Comparison of ENCODE assay signal across 17 cellular contexts in the genomic region with DNA sequence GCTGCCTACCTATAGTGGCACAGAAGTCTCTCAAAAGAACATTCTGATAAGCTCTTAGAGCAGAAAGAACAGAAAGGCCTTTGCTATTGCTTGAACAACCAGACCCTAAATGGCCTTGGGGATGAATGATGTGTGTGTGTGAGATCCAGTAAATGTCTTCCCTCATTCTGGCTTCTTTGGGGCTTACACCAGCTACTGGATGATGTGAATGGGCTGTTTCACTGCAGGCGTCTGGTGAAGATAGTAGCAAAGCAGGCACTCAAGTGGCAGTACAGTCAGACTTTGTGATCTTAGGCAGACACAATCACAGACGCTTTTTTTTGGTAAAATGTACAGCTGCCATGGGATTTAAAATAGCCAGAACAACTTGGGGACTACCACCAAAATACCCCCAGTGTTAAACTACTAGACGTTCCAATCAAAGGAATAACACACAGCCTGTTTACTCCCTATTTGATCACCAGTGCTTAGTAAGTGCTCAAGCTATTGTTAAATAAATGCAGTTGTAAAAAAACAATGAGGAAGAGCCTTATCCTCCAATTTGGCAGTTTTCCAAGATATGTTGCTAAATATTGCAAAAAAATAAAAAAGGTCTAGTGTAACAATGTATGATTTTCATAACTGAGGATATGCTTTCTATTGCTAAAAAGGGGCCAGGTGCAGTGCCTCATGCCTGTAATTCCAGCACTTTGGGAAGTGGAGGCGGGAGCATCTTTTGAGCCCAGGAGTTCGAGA. TPM values are rescaled to one million over a fixed set of nuclear protein-coding genes. Genes with fewer than 3 reads are reported as not detected.
DNase-seq lines count a peak whose midpoint lies in the region; ATAC-seq, FAIRE-seq and TF ChIP-seq lines count a peak whose summit lies in the region.
"Had no signal": no experiment of that assay in that cellular context is flagged by ENCODE, and none has a peak within 500 bp of the region (broad histone marks: within the 10 kb centered on the region; RNA-seq: fewer than 3 reads in every experiment).

No MANE protein-coding gene starts in this region.

- H3K36me3 ChIP-seq in astrocyte (ENCODE audit: insufficient read depth, low read length) (peaks cover 31% of the 10 kb centered on the region), HepG2 (replicated peaks in 1 of 2; ENCODE audit: control insufficient read depth in 1 of 2, insufficient read depth in 2 of 2, low read length in 2 of 2) (peaks cover 36 to 67% of the 10 kb centered on the region in 2 experiments)

- H3K27me3 ChIP-seq in astrocyte (ENCODE audit: insufficient read depth, low read length) (no peaks in the 10 kb centered on the region), HepG2 (ENCODE audit: control insufficient read depth in 1 of 2, insufficient read depth in 2 of 2, low read length in 2 of 2) (no peaks in the 10 kb centered on the region)
- H3K27me3 ChIP-seq: BLaER1 had no signal

- no peaks in the 10 kb centered on the region for H3K27me3 Mint-ChIP-seq in astrocyte (ENCODE audit: low read depth, unreplicated experiment)
- H3K27me3 Mint-ChIP-seq: activated CD8-positive, alpha-beta memory T cell treated with anti-CD3 and anti-CD28 coated beads, Interleukin-2, amount 10 ng/mL, durations not matched to agents 7 days and 5 days had no signal

- POLR2A ChIA-PET in HepG2 (lab: Yijun Ruan, JAX): interaction anchor here (0.6 to 0.8 kb wide), 2 partner anchors 11 to 39 kb away, joined by 3 to 4 read pairs; no protein-coding TSS in a partner anchor

- FAIRE-seq in astrocyte (lab: Jason Lieb, UNC): no peak
- no peak for FAIRE-seq in HepG2 (lab: Jason Lieb, UNC)
- FAIRE-seq: frontal cortex, H1 had no signal

- H2AFZ ChIP-seq in astrocyte (ENCODE audit: low read depth, low read length) (no peak overlapping the region), HepG2 (ENCODE audit: low read length) (no peak overlapping the region)

- no peak for ATAC-seq in HepG2
- no peak for ATAC-seq in GM18873 (IDR thresholded peaks at IDR 0.05; ENCODE audit: low FRiP score, unreplicated experiment)
- ATAC-seq: activated CD8-positive, alpha-beta memory T cell treated with anti-CD3 and anti-CD28 coated beads, Interleukin-2, amount 10 ng/mL, durations not matched to agents 7 days and 5 days had no signal

- H3K27ac ChIP-seq in astrocyte (ENCODE audit: low read depth, low read length) (no peak overlapping the region), HepG2 (ENCODE audit: extremely low read length, insufficient read depth, low read length) (no peak overlapping the region)
- H3K27ac ChIP-seq: BLaER1, WERI-Rb-1 had no signal

- H3K36me3 Mint-ChIP-seq in astrocyte (ENCODE audit: low read depth, unreplicated experiment): peaks cover 11% of the 10 kb centered on the region

- H3K9ac ChIP-seq in astrocyte (ENCODE audit: low read length): no peak overlapping the region
- no peak overlapping the region for H3K9ac ChIP-seq in HepG2 (ENCODE audit: insufficient read depth, low read depth, low read length)
- H3K9ac ChIP-seq: BLaER1 had no signal

- H3K27ac Mint-ChIP-seq in astrocyte (ENCODE audit: unreplicated experiment): peak overlapping the region; percentile 44
- H3K27ac Mint-ChIP-seq: activated CD8-positive, alpha-beta memory T cell treated with anti-CD3 and anti-CD28 coated beads, Interleukin-2, amount 10 ng/mL, durations not matched to agents 7 days and 5 days; mesothelial cell of epicardium had no signal

- no peaks in the 10 kb centered on the region for H3K9me3 ChIP-seq in astrocyte (ENCODE audit: insufficient read depth, low read depth, low read length)
- H3K9me3 ChIP-seq in HepG2 (ENCODE audit: low read length): no peaks in the 10 kb centered on the region
- H3K9me3 ChIP-seq: BLaER1 had no signal

- no peak overlapping the region for H3K4me3 Mint-ChIP-seq in astrocyte (ENCODE audit: unreplicated experiment)
- H3K4me3 Mint-ChIP-seq: activated CD8-positive, alpha-beta memory T cell treated with anti-CD3 and anti-CD28 coated beads, Interleukin-2, amount 10 ng/mL, durations not matched to agents 7 days and 5 days; mesothelial cell of epicardium had no signal

- H4K20me1 ChIP-seq in astrocyte (ENCODE audit: insufficient read depth, low read length): peaks cover 17% of the 10 kb centered on the region
- 0 out of 2 replicates have a peak, but pooled peaks cover 5% of the 10 kb centered on the region for H4K20me1 ChIP-seq in HepG2 (ENCODE audit: insufficient read depth, low read length)

- H3K4me1 Mint-ChIP-seq in astrocyte (ENCODE audit: low read depth, unreplicated experiment): no peaks in the 10 kb centered on the region
- H3K4me1 Mint-ChIP-seq: mesothelial cell of epicardium had no signal

- TF ChIP-seq EP300 in HepG2 (IDR thresholded peaks at IDR 0.05; ENCODE audit: low read depth in 2 of 2, low read length in 2 of 2) (no peak), HepG2 (CRISPR knock-in tag; IDR thresholded peaks at IDR 0.05; ENCODE audit: borderline replicate concordance) (no peak)

- H3K4me3 ChIP-seq in astrocyte (ENCODE audit: insufficient read depth, low read depth, low read length): no peak overlapping the region
- no peak overlapping the region for H3K4me3 ChIP-seq in HepG2 (replicated peaks in 1 of 3; ENCODE audit: insufficient read depth in 1 of 3, low read depth in 2 of 3, low read length in 3 of 3)
- H3K4me3 ChIP-seq: BLaER1 had no signal

- TF ChIP-seq RAD21 in HepG2 (CRISPR knock-in tag; IDR thresholded peaks at IDR 0.05): no peak

- intact Hi-C loops in HepG2 (cut with micrococcal nuclease; ENCODE audit: unreplicated experiment): no loop called here

- H3K79me2 ChIP-seq in astrocyte (ENCODE audit: insufficient read depth, low read length) (no peaks in the 10 kb centered on the region), HepG2 (ENCODE audit: insufficient read depth, low read length) (no peaks in the 10 kb centered on the region)

- BruUV-seq in HepG2 (replicated peaks; lab: Mats Ljungman, UMichigan): no TSS peak

- in situ Hi-C loops in HepG2 (cut with HindIII; ENCODE audit: extremely low pct_ligation_motif_present, low pct_unique_long_range_greater_than_20kb): no loop called here

- DNase-seq in AML-193 (lab: John Stamatoyannopoulos, UW): peak; percentile 39 to 47
- peak; percentile 20 for DNase-seq in HCEC 1CT
- no peak for DNase-seq in astrocyte (ENCODE audit: low read depth)
- DNase-seq in HepG2 (ENCODE audit: low spot score): no peak
- no peak for DNase-seq in NCI-H524 (lab: John Stamatoyannopoulos, UW)
- DNase-seq in NCI-H1092 treated with DMSO at 0.1 percent for 48 hours (lab: John Stamatoyannopoulos, UW): no peak
- DNase-seq: activated CD8-positive, alpha-beta memory T cell treated with anti-CD3 and anti-CD28 coated beads, Interleukin-2, amount 10 ng/mL, durations not matched to agents 7 days and 5 days; DMS79; NCI-H1105; occipital lobe; stimulated activated naive CD4-positive, alpha-beta T cell; WERI-Rb-1 had no signal

- TF ChIP-seq CTCF in astrocyte (IDR thresholded peaks at IDR 0.05; ENCODE audit: insufficient read depth, low read depth, low read length): no peak
- TF ChIP-seq CTCF in HepG2 (CRISPR knock-in tag; IDR thresholded peaks at IDR 0.05): no peak

- CTCF ChIA-PET in HepG2 (lab: Yijun Ruan, JAX; ENCODE audit: low intra/inter-chr PET ratio, low total read pairs): no interaction called here

- no peak; a peak in 1 of 4 replicates for TF ChIP-seq POLR2A in HepG2 (IDR thresholded peaks at IDR 0.05; ENCODE audit: insufficient read depth in 1 of 2, low read depth in 2 of 2, low read length in 2 of 2)

- 93% methylated on average over 5 of the region's 5 CpGs for WGBS in HepG2 (ENCODE audit: low lambda C conversion rate)

- H3K4me1 ChIP-seq in astrocyte (ENCODE audit: insufficient read depth, low read length) (no peaks in the 10 kb centered on the region), HepG2 (ENCODE audit: insufficient read depth, low read length) (no peaks in the 10 kb centered on the region)
- H3K4me1 ChIP-seq: BLaER1 had no signal

- H3K9me3 Mint-ChIP-seq in astrocyte (ENCODE audit: unreplicated experiment): no peaks in the 10 kb centered on the region
- H3K9me3 Mint-ChIP-seq: mesothelial cell of epicardium had no signal

- no peak overlapping the region for H3K4me2 ChIP-seq in astrocyte (ENCODE audit: low read length)
- no peak overlapping the region for H3K4me2 ChIP-seq in HepG2 (ENCODE audit: low read depth, low read length)
- H3K4me2 ChIP-seq: BLaER1 had no signal

RNA-seq across cellular contexts. Expression of gene NDUFAB1, which starts 17.9 kb away (rescaled TPM):
- total RNA-seq in astrocyte (92.5 and 93.1 TPM in 2 replicates), HepG2 (2016; rRNA removed; fragmentation: Illumina TruSeq; extraction: Trizol) (601 and 760 TPM in 2 replicates)
- total RNA-seq in HepG2 (2016; cell fraction: cytosol; rRNA removed; fragmentation: Illumina TruSeq; extraction: Trizol; ENCODE audit: low read depth): 295 and 299 TPM in 2 replicates
- 602 and 798 TPM in 2 replicates for total RNA-seq in HepG2 (2016; cell fraction: insoluble cytoplasmic fraction; rRNA removed; fragmentation: Illumina TruSeq; extraction: Trizol)
- 285 and 300 TPM in 2 replicates for total RNA-seq in HepG2 (2016; cell fraction: membrane; rRNA removed; fragmentation: Illumina TruSeq; extraction: Trizol)
- total RNA-seq in HepG2 (2016; cell fraction: nucleus; rRNA removed; fragmentation: Illumina TruSeq; extraction: Trizol): 185 and 192 TPM in 2 replicates
- 192 and 221 TPM in 2 replicates for polyA plus RNA-seq in HepG2 (2011; rRNA removed)
- polyA plus RNA-seq in HepG2 (2011; cell fraction: cytosol; rRNA removed): 288 and 387 TPM in 2 replicates
- 84.1 and 87.7 TPM in 2 replicates for polyA plus RNA-seq in HepG2 (2011; cell fraction: nucleus; rRNA removed)
- 224 and 262 TPM in 2 replicates for polyA plus RNA-seq in HepG2 (2012)
- polyA plus RNA-seq in HepG2 (2016; cell fraction: cytosol; fragmentation: Illumina TruSeq; extraction: Trizol; ENCODE audit: low read depth): 233 and 257 TPM in 2 replicates
- polyA plus RNA-seq in HepG2 (2016; cell fraction: insoluble cytoplasmic fraction; fragmentation: Illumina TruSeq; extraction: Trizol; ENCODE audit: low read depth): 608 and 670 TPM in 2 replicates
- 191 and 215 TPM in 2 replicates for polyA plus RNA-seq in HepG2 (2016; cell fraction: membrane; fragmentation: Illumina TruSeq; extraction: Trizol; ENCODE audit: low read depth)
- 276 and 279 TPM in 2 replicates for polyA plus RNA-seq in HepG2 (2016; cell fraction: nucleus; fragmentation: Illumina TruSeq; extraction: Trizol; ENCODE audit: insufficient read depth, low read depth)
- 41.0 and 74.5 TPM in 2 replicates for polyA minus RNA-seq in HepG2 (2011; rRNA and poly(A)+ RNA removed; ENCODE audit: low replicate concordance)
- 75.4 and 99.6 TPM in 2 replicates for polyA minus RNA-seq in HepG2 (2011; cell fraction: cytosol; rRNA and poly(A)+ RNA removed)
- 33.9 and 41.0 TPM in 2 replicates for polyA minus RNA-seq in HepG2 (2011; cell fraction: nucleus; rRNA and poly(A)+ RNA removed)

RNA-seq across cellular contexts. Expression of gene UBFD1, which starts 20.7 kb away (rescaled TPM):
- 144 and 146 TPM in 2 replicates for total RNA-seq in astrocyte
- 111 and 142 TPM in 2 replicates for total RNA-seq in HepG2 (2016; rRNA removed; fragmentation: Illumina TruSeq; extraction: Trizol)
- 27.2 and 33.8 TPM in 2 replicates for total RNA-seq in HepG2 (2016; cell fraction: cytosol; rRNA removed; fragmentation: Illumina TruSeq; extraction: Trizol; ENCODE audit: low read depth)
- 112 and 143 TPM in 2 replicates for total RNA-seq in HepG2 (2016; cell fraction: insoluble cytoplasmic fraction; rRNA removed; fragmentation: Illumina TruSeq; extraction: Trizol)
- 46.0 and 47.2 TPM in 2 replicates for total RNA-seq in HepG2 (2016; cell fraction: membrane; rRNA removed; fragmentation: Illumina TruSeq; extraction: Trizol)
- total RNA-seq in HepG2 (2016; cell fraction: nucleus; rRNA removed; fragmentation: Illumina TruSeq; extraction: Trizol): 80.6 and 99.3 TPM in 2 replicates
- polyA plus RNA-seq in HepG2 (2011; rRNA removed): 97.6 and 100 TPM in 2 replicates
- polyA plus RNA-seq in HepG2 (2011; cell fraction: cytosol; rRNA removed): 98.1 and 112 TPM in 2 replicates
- polyA plus RNA-seq in HepG2 (2011; cell fraction: nucleus; rRNA removed): 129 and 137 TPM in 2 replicates
- 83.8 and 88.4 TPM in 2 replicates for polyA plus RNA-seq in HepG2 (2012)
- polyA plus RNA-seq in HepG2 (2016; cell fraction: cytosol; fragmentation: Illumina TruSeq; extraction: Trizol; ENCODE audit: low read depth): 31.2 and 32.8 TPM in 2 replicates
- polyA plus RNA-seq in HepG2 (2016; cell fraction: insoluble cytoplasmic fraction; fragmentation: Illumina TruSeq; extraction: Trizol; ENCODE audit: low read depth): 119 and 123 TPM in 2 replicates
- 30.0 and 32.3 TPM in 2 replicates for polyA plus RNA-seq in HepG2 (2016; cell fraction: membrane; fragmentation: Illumina TruSeq; extraction: Trizol; ENCODE audit: low read depth)
- 89.9 and 95.2 TPM in 2 replicates for polyA plus RNA-seq in HepG2 (2016; cell fraction: nucleus; fragmentation: Illumina TruSeq; extraction: Trizol; ENCODE audit: insufficient read depth, low read depth)
- 49.6 and 117 TPM in 2 replicates for polyA minus RNA-seq in HepG2 (2011; rRNA and poly(A)+ RNA removed; ENCODE audit: low replicate concordance)
- polyA minus RNA-seq in HepG2 (2011; cell fraction: cytosol; rRNA and poly(A)+ RNA removed): 61.7 and 68.8 TPM in 2 replicates
- polyA minus RNA-seq in HepG2 (2011; cell fraction: nucleus; rRNA and poly(A)+ RNA removed): 155 and 167 TPM in 2 replicates

RNA-seq across cellular contexts. Expression of gene EARS2, which starts 21.1 kb away (rescaled TPM):
- total RNA-seq in astrocyte: 19.4 and 24.4 TPM in 2 replicates
- 80.4 and 84.2 TPM in 2 replicates for total RNA-seq in HepG2 (2016; rRNA removed; fragmentation: Illumina TruSeq; extraction: Trizol)
- 18.1 and 20.7 TPM in 2 replicates for total RNA-seq in HepG2 (2016; cell fraction: cytosol; rRNA removed; fragmentation: Illumina TruSeq; extraction: Trizol; ENCODE audit: low read depth)
- 79.1 and 84.4 TPM in 2 replicates for total RNA-seq in HepG2 (2016; cell fraction: insoluble cytoplasmic fraction; rRNA removed; fragmentation: Illumina TruSeq; extraction: Trizol)
- 44.8 and 49.7 TPM in 2 replicates for total RNA-seq in HepG2 (2016; cell fraction: membrane; rRNA removed; fragmentation: Illumina TruSeq; extraction: Trizol)
- 64.8 and 79.0 TPM in 2 replicates for total RNA-seq in HepG2 (2016; cell fraction: nucleus; rRNA removed; fragmentation: Illumina TruSeq; extraction: Trizol)
- 49.4 and 54.7 TPM in 2 replicates for polyA plus RNA-seq in HepG2 (2011; rRNA removed)
- 41.5 and 46.7 TPM in 2 replicates for polyA plus RNA-seq in HepG2 (2011; cell fraction: cytosol; rRNA removed)
- polyA plus RNA-seq in HepG2 (2011; cell fraction: nucleus; rRNA removed): 131 and 162 TPM in 2 replicates
- polyA plus RNA-seq in HepG2 (2012): 27.0 and 35.2 TPM in 2 replicates
- polyA plus RNA-seq in HepG2 (2016; cell fraction: cytosol; fragmentation: Illumina TruSeq; extraction: Trizol; ENCODE audit: low read depth): 8.2 and 10.2 TPM in 2 replicates
- polyA plus RNA-seq in HepG2 (2016; cell fraction: insoluble cytoplasmic fraction; fragmentation: Illumina TruSeq; extraction: Trizol; ENCODE audit: low read depth): 69.7 and 75.5 TPM in 2 replicates
- 20.9 and 22.2 TPM in 2 replicates for polyA plus RNA-seq in HepG2 (2016; cell fraction: membrane; fragmentation: Illumina TruSeq; extraction: Trizol; ENCODE audit: low read depth)
- 59.4 and 64.9 TPM in 2 replicates for polyA plus RNA-seq in HepG2 (2016; cell fraction: nucleus; fragmentation: Illumina TruSeq; extraction: Trizol; ENCODE audit: insufficient read depth, low read depth)
- polyA minus RNA-seq in HepG2 (2011; rRNA and poly(A)+ RNA removed; ENCODE audit: low replicate concordance): 142 and 329 TPM in 2 replicates
- polyA minus RNA-seq in HepG2 (2011; cell fraction: cytosol; rRNA and poly(A)+ RNA removed): 36.3 and 43.7 TPM in 2 replicates
- polyA minus RNA-seq in HepG2 (2011; cell fraction: nucleus; rRNA and poly(A)+ RNA removed): 112 and 117 TPM in 2 replicates

Comparison
In these comparisons a context has a peak if more than half of its experiments do, and no peak if none do; other contexts are left out.
1. DNase-seq: peak in AML-193 (2 of 2) and HCEC 1CT (single experiment); none in astrocyte (single experiment), HepG2 (single experiment), NCI-H524 (0 of 2) and NCI-H1092 treated with DMSO at 0.1 percent for 48 hours (single experiment).